ENCODE assay signal across 9 cellular contexts in genomic region chr10:133520193-133520738, GRCh38. TPM values are rescaled to one million over a fixed set of nuclear protein-coding genes. Genes with fewer than 3 reads are reported as not detected.
DNase-seq lines count a peak whose midpoint lies in the region; ATAC-seq, FAIRE-seq and TF ChIP-seq lines count a peak whose summit lies in the region.
"Had no signal": no experiment of that assay in that cellular context is flagged by ENCODE, and none has a peak within 500 bp of the region (broad histone marks: within the 10 kb centered on the region; RNA-seq: fewer than 3 reads in every experiment).

No MANE protein-coding gene starts in this region.

- CTCF ChIA-PET in AG04450 (lab: Charles Lee) (interaction anchor here (0.6 to 1.3 kb wide), 7 partner anchors 9 to 191 kb away, joined by 3 to 6 read pairs (median 3); no protein-coding TSS in a partner anchor), H1 (lab: Charles Lee; ENCODE audit: partially characterized antibody) (no interaction called here)
- CTCF ChIA-PET in activated CD8-positive, alpha-beta T cell treated with anti-CD3 and anti-CD28 coated beads for 36 hours (lab: Charles Lee), result interaction anchor here (0.6 to 1.9 kb wide), 12 partner anchors 9 to 191 kb away, joined by 3 to 6 read pairs (median 4); no protein-coding TSS in a partner anchor

- no peak overlapping the region for H3K23ac ChIP-seq in H1 (ENCODE audit: insufficient read length)

- H2BK20ac ChIP-seq in H1 (ENCODE audit: low read length), result no peak overlapping the region

- no peak overlapping the region for H3K9ac ChIP-seq in H1 (replicated peaks in 1 of 4; ENCODE audit: extremely low read depth in 1 of 4, low read depth in 3 of 4, low read length in 3 of 4)
- peak overlapping the region; percentile 61 for H3K9ac ChIP-seq in mucosa of stomach (ENCODE audit: low read length)

- ATAC-seq in GM18505 (IDR thresholded peaks at IDR 0.05; ENCODE audit: unreplicated experiment), result peak; percentile 95
- peak; percentile 97 for ATAC-seq in HG02973 (IDR thresholded peaks at IDR 0.05; ENCODE audit: unreplicated experiment)
- ATAC-seq in activated CD8-positive, alpha-beta T cell treated with anti-CD3 and anti-CD28 coated beads for 36 hours, result peak; percentile 100

- POLR2A ChIA-PET in AG04450 (lab: Yijun Ruan, JAX), result no interaction called here
- POLR2A ChIA-PET in activated CD8-positive, alpha-beta T cell treated with anti-CD3 and anti-CD28 coated beads for 36 hours (lab: Charles Lee), result no interaction called here
- POLR2A ChIA-PET in H1 (lab: Charles Lee; ENCODE audit: partially characterized antibody), result no interaction called here

- no peak for FAIRE-seq in H1 (lab: Jason Lieb, UNC)
- FAIRE-seq: TTC549 had no signal

- H3K36me3 Mint-ChIP-seq in activated CD8-positive, alpha-beta T cell treated with anti-CD3 and anti-CD28 coated beads for 36 hours (ENCODE audit: low read depth), result peaks cover 1% of the 10 kb centered on the region

- TF ChIP-seq CTCF in AG04450 (IDR thresholded peaks at IDR 0.05; ENCODE audit: low read depth, low read length), result peak; percentile 81
- peak; percentile 95 for TF ChIP-seq CTCF in activated CD8-positive, alpha-beta T cell treated with anti-CD3 and anti-CD28 coated beads for 36 hours (IDR thresholded peaks at IDR 0.05)
- peak; percentile 44 to 63 (median 53) for TF ChIP-seq CTCF in H1 (IDR thresholded peaks at IDR 0.05; ENCODE audit: control extremely low read depth in 1 of 3, insufficient read depth in 1 of 3, low read depth in 1 of 3, low read length in 3 of 3)

- no peak overlapping the region for H3K4ac ChIP-seq in H1 (replicated peaks; ENCODE audit: insufficient read length, low read depth, low read length)

- TF ChIP-seq RAD21 in H1 (IDR thresholded peaks at IDR 0.05 in 1 of 2, conservative IDR thresholded peaks at IDR 0.05 in 1 of 2; ENCODE audit: low read depth in 2 of 2, low read length in 2 of 2), result peak; percentile 51 to 60

- H3K27me3 ChIP-seq in AG04450 (ENCODE audit: control insufficient read depth, insufficient read depth, low read length) (peaks cover 2% of the 10 kb centered on the region), H1 (replicated peaks in 1 of 4; ENCODE audit: control insufficient read depth in 3 of 4, extremely low read depth in 1 of 4, insufficient read depth in 3 of 4, low read length in 3 of 4) (no peaks in the 10 kb centered on the region), mucosa of stomach (ENCODE audit: control insufficient read depth, insufficient read depth, low read length) (no peaks in the 10 kb centered on the region)

- no peak overlapping the region for H3K56ac ChIP-seq in H1 (replicated peaks; ENCODE audit: insufficient read length, low read depth, low read length)

- no peak overlapping the region for H2BK120ac ChIP-seq in H1 (replicated peaks; ENCODE audit: low read depth, low read length)

- 59% methylated on average over 23 of the region's 33 CpGs; no CpG with 5 or more reads in 1 of the 2 experiments for WGBS in H1 (ENCODE audit: extremely low coverage in 1 of 2, insufficient coverage in 1 of 2, insufficient read length in 1 of 2, insufficient replicate concordance in 2 of 2, low coverage in 1 of 2, low lambda C conversion rate in 2 of 2, missing lambda C conversion rate in 1 of 2), 2 experiments

- H3K4me1 Mint-ChIP-seq in activated CD8-positive, alpha-beta T cell treated with anti-CD3 and anti-CD28 coated beads for 36 hours (ENCODE audit: low read depth), result peaks cover 9% of the 10 kb centered on the region

- H4K8ac ChIP-seq in H1 (ENCODE audit: extremely low read depth, insufficient read depth, low read length), result no peak overlapping the region

- H3K79me1 ChIP-seq in H1 (ENCODE audit: low read depth, low read length), result no peaks in the 10 kb centered on the region

- TF ChIP-seq POLR2A in GM18505 (IDR thresholded peaks at IDR 0.05; ENCODE audit: borderline replicate concordance, extremely low read depth, insufficient read depth, insufficient read length) (peak; percentile 24), H1 (IDR thresholded peaks at IDR 0.05; ENCODE audit: control extremely low read depth in 1 of 2, low read depth in 2 of 2, low read length in 2 of 2) (no peak)

- no peak for TF ChIP-seq EP300 in H1 (IDR thresholded peaks at IDR 0.05; ENCODE audit: borderline replicate concordance in 1 of 2, low read depth in 2 of 2, low read length in 2 of 2)

- H3K9me3 Mint-ChIP-seq in activated CD8-positive, alpha-beta T cell treated with anti-CD3 and anti-CD28 coated beads for 36 hours, result peaks cover 12% of the 10 kb centered on the region

- H3K9me3 ChIP-seq in AG04450 (ENCODE audit: control insufficient read depth, insufficient read depth, low read length) (no peaks in the 10 kb centered on the region), H1 (ENCODE audit: insufficient read depth in 2 of 2, low read depth in 1 of 2, low read length in 1 of 2) (peaks cover 34 to 45% of the 10 kb centered on the region in 2 experiments), mucosa of stomach (ENCODE audit: control insufficient read depth, low read length) (no peaks in the 10 kb centered on the region)

- peak overlapping the region; percentile 54 for H3K4me3 ChIP-seq in AG04450 (ENCODE audit: low read depth, low read length)
- no peak overlapping the region for H3K4me3 ChIP-seq in H1 (ENCODE audit: extremely low read depth in 1 of 4, insufficient read depth in 2 of 4, low read depth in 3 of 4, low read length in 4 of 4)
- peak overlapping the region; percentile 49 for H3K4me3 ChIP-seq in mucosa of stomach (ENCODE audit: low read length)

- H3K27ac ChIP-seq in AG04450 (ENCODE audit: low read depth, low read length) (no peak overlapping the region), H1 (ENCODE audit: low read depth, low read length) (no peak overlapping the region)

- H2BK15ac ChIP-seq in H1 (ENCODE audit: low read length), result no peak overlapping the region

- no peaks in the 10 kb centered on the region for H3K79me2 ChIP-seq in H1 (ENCODE audit: control insufficient read depth in 1 of 2, insufficient read depth in 2 of 2, low read length in 2 of 2)

- intact Hi-C loops in activated CD8-positive, alpha-beta T cell treated with anti-CD3 and anti-CD28 coated beads for 36 hours (cut with micrococcal nuclease), result no loop called here

- H3K18ac ChIP-seq in H1 (ENCODE audit: extremely low read depth, low read length), result no peak overlapping the region

- no peak for DNase-seq in AG04450 (ENCODE audit: low read depth, low spot score)
- peak; percentile 29 for DNase-seq in NCI-H526 treated with DMSO at 0.1 percent for 48 hours (lab: John Stamatoyannopoulos, UW)
- peak; percentile 94 for DNase-seq in activated CD8-positive, alpha-beta T cell treated with anti-CD3 and anti-CD28 coated beads for 36 hours
- DNase-seq in H1 (ENCODE audit: low read depth in 1 of 2, low spot score in 2 of 2), result peak in 1 of 2 experiments; percentile 83
- DNase-seq in stimulated activated CD8-positive, alpha-beta memory T cell treated with anti-CD3 and anti-CD28 coated beads, Interleukin-7, amount 100 ng/mL, for 24 hours (ENCODE audit: low read depth), result peak; percentile 94

- no peak overlapping the region for H2BK12ac ChIP-seq in H1 (ENCODE audit: low read depth, low read length)

- no peak overlapping the region for H3K4me2 ChIP-seq in H1 (ENCODE audit: insufficient read depth in 1 of 2, low read depth in 2 of 2, low read length in 2 of 2)

- no peak overlapping the region for H2AFZ ChIP-seq in H1 (ENCODE audit: low read length)

- H3K4me3 Mint-ChIP-seq in activated CD8-positive, alpha-beta T cell treated with anti-CD3 and anti-CD28 coated beads for 36 hours, result peak overlapping the region; percentile 63

- no peak overlapping the region for H2BK5ac ChIP-seq in H1 (ENCODE audit: low read depth, low read length)

- H4K20me1 ChIP-seq in H1 (replicated peaks in 1 of 2; ENCODE audit: control insufficient read depth in 1 of 2, insufficient read depth in 2 of 2, low read length in 2 of 2), result no peaks in the 10 kb centered on the region

- peaks cover 6% of the 10 kb centered on the region for H3K27me3 Mint-ChIP-seq in activated CD8-positive, alpha-beta T cell treated with anti-CD3 and anti-CD28 coated beads for 36 hours

- H3K23me2 ChIP-seq in H1 (ENCODE audit: low read depth, low read length), result peaks cover 2% of the 10 kb centered on the region; the same call in 1 of the 2 replicates

- no peak overlapping the region for H4K5ac ChIP-seq in H1 (ENCODE audit: insufficient read length, low read depth, low read length)

- no peaks in the 10 kb centered on the region for H3K4me1 ChIP-seq in H1 (replicated peaks in 1 of 4; ENCODE audit: control insufficient read depth in 3 of 4, insufficient read depth in 4 of 4, low read length in 3 of 4)
- peaks cover 7% of the 10 kb centered on the region for H3K4me1 ChIP-seq in mucosa of stomach (ENCODE audit: control insufficient read depth, insufficient read depth, low read length)

- H3K27ac Mint-ChIP-seq in activated CD8-positive, alpha-beta T cell treated with anti-CD3 and anti-CD28 coated beads for 36 hours, result peak overlapping the region; percentile 39

- no peak overlapping the region for H2AK5ac ChIP-seq in H1 (ENCODE audit: low read depth, low read length)

- H4K91ac ChIP-seq in H1 (replicated peaks; ENCODE audit: insufficient read length, low read length), result no peak overlapping the region

- H3K14ac ChIP-seq in H1 (ENCODE audit: insufficient read length), result no peak overlapping the region

- no peaks in the 10 kb centered on the region; a peak in 1 of 8 replicates for H3K36me3 ChIP-seq in H1 (ENCODE audit: control insufficient read depth in 2 of 4, insufficient read depth in 4 of 4, low read length in 3 of 4)
- no peaks in the 10 kb centered on the region for H3K36me3 ChIP-seq in mucosa of stomach (ENCODE audit: control insufficient read depth, insufficient read depth, low read length)

RNA-seq across cellular contexts. Expression of gene CYP2E1, which starts 6.9 kb away (rescaled TPM):
- polyA plus RNA-seq in AG04450 (2011; rRNA removed), result 1.1 and 1.3 TPM in 2 replicates
- 0.43 and 0.51 TPM in 2 replicates for polyA minus RNA-seq in AG04450 (2011; rRNA and poly(A)+ RNA removed)
- total RNA-seq in activated CD8-positive, alpha-beta T cell treated with anti-CD3 and anti-CD28 coated beads for 36 hours, result under 1 TPM; 0.43 to 0.87 TPM
- total RNA-seq in H1 (2021; fragmentation: NEBNext Ultra II Directional; extraction: Animal tissue kit (Norgen Biotek cat#: 25700)), result not detected in 2 replicates
- 0.11 TPM in 2 replicates for polyA plus RNA-seq in H1 (2011; rRNA removed)
- 0.27 TPM for polyA plus RNA-seq in H1 (2011; cell fraction: cytosol; rRNA removed)
- polyA plus RNA-seq in H1 (2011; cell fraction: nucleus; rRNA removed), result 1.4 TPM
- polyA plus RNA-seq in H1 (2012, experiment 1 of 2), result 0.17 to 0.32 TPM (median 0.27 TPM) in 3 of 4 replicates, not detected in the other
- polyA plus RNA-seq in H1 (2012, experiment 2 of 2), result not detected
- polyA plus RNA-seq in H1 (2013, experiment 1 of 2), result 0.12 TPM
- 0.02 TPM for polyA plus RNA-seq in H1 (2013, experiment 2 of 2)
- polyA minus RNA-seq in H1 (2011; rRNA and poly(A)+ RNA removed), result 0.22 TPM in 1 of 2 replicates, not detected in the other
- not detected for polyA minus RNA-seq in H1 (2011; cell fraction: cytosol; rRNA and poly(A)+ RNA removed)
- 0.30 TPM for polyA minus RNA-seq in H1 (2011; cell fraction: nucleus; rRNA and poly(A)+ RNA removed)

RNA-seq across cellular contexts. Expression of gene SYCE1, which starts 45.1 kb away (rescaled TPM):
- polyA plus RNA-seq in AG04450 (2011; rRNA removed) (not detected in 2 replicates), H1 (2011; rRNA removed) (not detected in 2 replicates)
- polyA minus RNA-seq in AG04450 (2011; rRNA and poly(A)+ RNA removed), result not detected in 2 replicates
- total RNA-seq in activated CD8-positive, alpha-beta T cell treated with anti-CD3 and anti-CD28 coated beads for 36 hours, result not detected
- total RNA-seq in H1 (2021; fragmentation: NEBNext Ultra II Directional; extraction: Animal tissue kit (Norgen Biotek cat#: 25700)), result not detected in 2 replicates
- polyA plus RNA-seq in H1 (2011; cell fraction: cytosol; rRNA removed), result not detected
- polyA plus RNA-seq in H1 (2011; cell fraction: nucleus; rRNA removed), result not detected
- polyA plus RNA-seq in H1 (2012, experiment 1 of 2), result not detected in 4 replicates
- not detected for polyA plus RNA-seq in H1 (2012, experiment 2 of 2)
- not detected for polyA plus RNA-seq in H1 (2013, experiment 1 of 2)
- polyA plus RNA-seq in H1 (2013, experiment 2 of 2), result not detected
- polyA minus RNA-seq in H1 (2011; rRNA and poly(A)+ RNA removed), result not detected in 2 replicates
- polyA minus RNA-seq in H1 (2011; cell fraction: cytosol; rRNA and poly(A)+ RNA removed), result not detected
- not detected for polyA minus RNA-seq in H1 (2011; cell fraction: nucleus; rRNA and poly(A)+ RNA removed)

Comparison
In these comparisons a context has a peak if more than half of its experiments do, and no peak if none do; other contexts are left out.
1. H3K4me3 ChIP-seq: peak in AG04450 (single experiment) and mucosa of stomach (single experiment); none in H1 (0 of 4).
2. Peak in every context shown above with its lines, with median percentiles within 50 percentile points of each other: CTCF ChIP-seq and ATAC-seq.